In genomic region chr7:141203177-141203576, GRCh38 we compare ENCODE assay signal across 3 cellular contexts.
TF ChIP-seq lines count a peak whose summit lies in the region.

No MANE protein-coding gene starts in this region.

TF ChIP-seq in IMR-90, 13 proteins besides CTCF, POLR2A, EP300 and RAD21:
- TF ChIP-seq SMC3 (IDR thresholded peaks at IDR 0.05; ENCODE audit: low read depth, low read length) (no peak), NFE2L2 (IDR thresholded peaks at IDR 0.05; ENCODE audit: low read depth, low read length) (no peak), ELK1 (IDR thresholded peaks at IDR 0.05; ENCODE audit: borderline replicate concordance, low read depth, low read length) (no peak), BHLHE40 (IDR thresholded peaks at IDR 0.05; ENCODE audit: low read depth, low read length) (no peak), RCOR1 (IDR thresholded peaks at IDR 0.05; ENCODE audit: insufficient replicate concordance, low read length) (no peak), USF2 (IDR thresholded peaks at IDR 0.05; ENCODE audit: low read depth, low read length) (no peak), MXI1 (IDR thresholded peaks at IDR 0.05; ENCODE audit: borderline replicate concordance, low read depth, low read length) (no peak), MAFK (IDR thresholded peaks at IDR 0.05; ENCODE audit: low read depth, low read length) (no peak), CHD1 (IDR thresholded peaks at IDR 0.05; ENCODE audit: low read depth, low read length) (no peak), FOS (IDR thresholded peaks at IDR 0.05; ENCODE audit: low read depth, low read length) (no peak)

TF ChIP-seq in H1, 55 proteins besides CTCF, POLR2A, EP300 and RAD21:
- no peak for TF ChIP-seq POLR2AphosphoS5 (IDR thresholded peaks at IDR 0.05; ENCODE audit: low read depth, low read length)
- no peak for TF ChIP-seq MAFK (IDR thresholded peaks at IDR 0.05; ENCODE audit: low read depth, low read length)
- TF ChIP-seq KDM4A (IDR thresholded peaks at IDR 0.05; ENCODE audit: low read depth, low read length, severe bottlenecking) = no peak
- TF ChIP-seq MAX (IDR thresholded peaks at IDR 0.05) = no peak
- no peak for TF ChIP-seq FOSL1 (IDR thresholded peaks at IDR 0.05; ENCODE audit: insufficient read depth, low read depth, low read length)
- TF ChIP-seq KDM1A (IDR thresholded peaks at IDR 0.05; ENCODE audit: borderline replicate concordance, low read length) = no peak
- no peak for TF ChIP-seq BACH1 (IDR thresholded peaks at IDR 0.05; ENCODE audit: low read length)
- TF ChIP-seq SRF (IDR thresholded peaks at IDR 0.05; ENCODE audit: low read depth, low read length) = no peak
- no peak for TF ChIP-seq KDM5A (IDR thresholded peaks at IDR 0.05; ENCODE audit: low read length)
- TF ChIP-seq TBP (IDR thresholded peaks at IDR 0.05; ENCODE audit: low read depth, low read length) = no peak
- no peak for TF ChIP-seq CHD7 (IDR thresholded peaks at IDR 0.05; ENCODE audit: insufficient replicate concordance, low read length)
- TF ChIP-seq SUZ12 (IDR thresholded peaks at IDR 0.05; ENCODE audit: low read length) = no peak
- no peak for TF ChIP-seq JUND (IDR thresholded peaks at IDR 0.05; ENCODE audit: low read length)

TF ChIP-seq in SK-N-SH, 30 proteins besides CTCF, POLR2A, EP300 and RAD21:
- no peak for TF ChIP-seq GABPA (IDR thresholded peaks at IDR 0.05; ENCODE audit: low read depth)
- no peak for TF ChIP-seq TEAD4 (IDR thresholded peaks at IDR 0.05; ENCODE audit: borderline replicate concordance, insufficient read depth)
- TF ChIP-seq NRF1 (IDR thresholded peaks at IDR 0.05; ENCODE audit: low read depth, low read length) = no peak
- no peak for TF ChIP-seq POLR2AphosphoS5 (IDR thresholded peaks at IDR 0.05; ENCODE audit: low read depth, low read length)
- TF ChIP-seq NFIC (IDR thresholded peaks at IDR 0.05; ENCODE audit: borderline replicate concordance) = no peak
- TF ChIP-seq TAF1 (IDR thresholded peaks at IDR 0.05; ENCODE audit: borderline replicate concordance, low read depth, low read length) = no peak
- no peak for TF ChIP-seq FOSL2 (IDR thresholded peaks at IDR 0.05; ENCODE audit: borderline replicate concordance, low read depth)
- TF ChIP-seq MAX (IDR thresholded peaks at IDR 0.05; ENCODE audit: low read depth) = no peak
- TF ChIP-seq YY1 (IDR thresholded peaks at IDR 0.05; ENCODE audit: low read depth) = no peak
- TF ChIP-seq USF2 (IDR thresholded peaks at IDR 0.05; ENCODE audit: borderline replicate concordance, low read depth, low read length) = no peak
- no peak for TF ChIP-seq EZH2phosphoT487 (IDR thresholded peaks at IDR 0.05; ENCODE audit: borderline replicate concordance, low read depth)
- no peak for TF ChIP-seq MEF2A (IDR thresholded peaks at IDR 0.05; ENCODE audit: borderline replicate concordance, low read depth)
- TF ChIP-seq PBX3 (IDR thresholded peaks at IDR 0.05) = no peak
- TF ChIP-seq RCOR1 (IDR thresholded peaks at IDR 0.05; ENCODE audit: low read length) = no peak
- no peak for TF ChIP-seq JUND (IDR thresholded peaks at IDR 0.05)
- no peak for TF ChIP-seq RFX5 (IDR thresholded peaks at IDR 0.05; ENCODE audit: low read length)
- TF ChIP-seq SIN3A (IDR thresholded peaks at IDR 0.05; ENCODE audit: borderline replicate concordance, low read depth, low read length) = no peak
- no peak for TF ChIP-seq GATA2 (CRISPR knock-in tag; IDR thresholded peaks at IDR 0.05)
- no peak for TF ChIP-seq FOXJ3 (CRISPR knock-in tag; IDR thresholded peaks at IDR 0.05)
